1 cellular context compared by ENCODE assay signal in the genomic region with DNA sequence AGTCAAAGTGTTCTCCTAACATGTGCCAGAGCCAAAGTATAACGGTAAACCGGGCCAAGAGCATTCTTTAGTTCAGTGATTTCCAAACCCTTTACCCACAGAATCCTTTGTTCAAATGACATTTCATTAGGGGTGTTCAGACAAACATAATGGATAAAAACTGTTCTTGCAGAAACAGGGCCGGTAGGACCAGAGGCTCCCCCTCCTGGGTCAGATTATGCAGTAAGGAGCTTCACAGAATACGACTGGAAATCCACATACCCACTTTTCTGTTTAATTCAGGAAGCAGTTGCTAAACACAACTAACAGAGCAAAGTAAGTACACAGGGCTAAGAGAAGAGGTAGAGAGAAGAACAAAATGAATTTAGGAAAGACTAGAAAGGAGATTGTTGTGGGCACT.
TF ChIP-seq lines count a peak whose summit lies in the region.

No MANE protein-coding gene starts in this region.

TF ChIP-seq in IMR-90, 13 proteins besides CTCF, POLR2A, EP300 and RAD21:
- peak; percentile 9; the same call in 1 of the 2 replicates for TF ChIP-seq SMC3 (IDR thresholded peaks at IDR 0.05; ENCODE audit: low read depth, low read length)
- TF ChIP-seq, protein P1, sequence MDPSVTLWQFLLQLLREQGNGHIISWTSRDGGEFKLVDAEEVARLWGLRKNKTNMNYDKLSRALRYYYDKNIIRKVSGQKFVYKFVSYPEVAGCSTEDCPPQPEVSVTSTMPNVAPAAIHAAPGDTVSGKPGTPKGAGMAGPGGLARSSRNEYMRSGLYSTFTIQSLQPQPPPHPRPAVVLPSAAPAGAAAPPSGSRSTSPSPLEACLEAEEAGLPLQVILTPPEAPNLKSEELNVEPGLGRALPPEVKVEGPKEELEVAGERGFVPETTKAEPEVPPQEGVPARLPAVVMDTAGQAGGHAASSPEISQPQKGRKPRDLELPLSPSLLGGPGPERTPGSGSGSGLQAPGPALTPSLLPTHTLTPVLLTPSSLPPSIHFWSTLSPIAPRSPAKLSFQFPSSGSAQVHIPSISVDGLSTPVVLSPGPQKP (IDR thresholded peaks at IDR 0.05; ENCODE audit: borderline replicate concordance, low read depth, low read length) = no peak
TF ChIP-seq in IMR-90: peak in this region for 1.
